ENCODE assay signal across 8 cellular contexts in the genomic region with DNA sequence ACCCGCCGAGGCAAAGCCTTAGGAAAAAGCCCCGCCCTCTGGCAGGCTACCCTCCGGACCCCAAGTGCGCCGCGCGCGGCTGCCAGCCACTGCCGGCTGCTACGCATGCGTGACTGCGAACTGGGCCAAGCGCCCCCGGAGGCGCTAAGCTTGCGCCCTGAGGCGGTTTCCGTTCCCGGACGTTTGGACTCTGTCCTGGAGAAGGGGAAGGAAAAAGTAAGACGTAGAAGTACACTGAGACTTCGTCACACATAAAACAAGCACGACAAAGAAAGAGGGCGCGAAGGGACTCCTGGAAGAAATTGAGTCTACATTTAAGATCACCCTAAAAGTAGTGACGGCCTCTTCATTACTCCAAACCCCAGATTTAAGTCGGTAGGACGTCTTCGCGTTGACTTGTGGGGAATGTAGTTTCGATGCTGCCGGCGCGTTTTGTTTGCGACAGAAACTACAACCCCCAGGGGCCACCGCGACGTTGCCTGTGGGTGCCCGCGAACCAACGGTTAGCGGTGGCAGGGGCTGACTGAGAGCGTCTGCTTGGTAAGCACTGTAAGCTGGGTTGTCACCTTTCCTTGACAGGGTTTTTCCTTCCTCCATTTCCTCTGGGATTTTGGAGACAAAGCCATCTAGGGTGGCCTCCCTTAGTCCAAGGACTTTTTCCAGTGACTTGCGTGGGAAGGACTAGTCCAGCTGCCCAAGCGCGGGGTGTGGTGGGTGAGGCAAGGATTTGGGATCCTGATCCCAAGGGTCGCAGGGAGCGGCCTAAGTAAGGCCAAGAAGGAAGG. TPM values are rescaled to one million over a fixed set of nuclear protein-coding genes. Genes with fewer than 3 reads are reported as not detected.
DNase-seq lines count a peak whose midpoint lies in the region; ATAC-seq, FAIRE-seq and TF ChIP-seq lines count a peak whose summit lies in the region.

CEP57L1 (plus strand) TSS at position 472 of the 785 bp plus-strand sequence. CDS start 49,715 bp downstream, outside the sequence.

- H3K4me1 ChIP-seq in ascending aorta (peaks cover 2 to 13% of the 10 kb centered on the region in 2 donors), right atrium auricular region (peaks cover 0 to 25% of the 10 kb centered on the region in 2 donors), psoas muscle (peaks cover 30% of the 10 kb centered on the region)

- H3K9me3 Mint-ChIP-seq in T-helper 2 cell treated with Interferon-gamma antibody and Interleukin-4, amounts not matched to agents 5 μg/mL and 100 μg/mL, for 36 hours: no peaks in the 10 kb centered on the region

- H3K27me3 Mint-ChIP-seq in T-helper 2 cell treated with Interferon-gamma antibody and Interleukin-4, amounts not matched to agents 5 μg/mL and 100 μg/mL, for 36 hours (ENCODE audit: low read depth): no peaks in the 10 kb centered on the region

- no peaks in the 10 kb centered on the region for H3K36me3 ChIP-seq in ascending aorta
- H3K36me3 ChIP-seq in right atrium auricular region: no peaks in the 10 kb centered on the region
- peaks cover 0 to under 1% of the 10 kb centered on the region in 2 donors for H3K36me3 ChIP-seq in psoas muscle (ENCODE audit: insufficient read depth in 1 of 2, low read depth in 1 of 2)

- H3K27me3 ChIP-seq in ascending aorta: no peaks in the 10 kb centered on the region
- H3K27me3 ChIP-seq in right atrium auricular region: no peaks in the 10 kb centered on the region
- H3K27me3 ChIP-seq in psoas muscle (ENCODE audit: insufficient read depth in 3 of 3, low read length in 2 of 3): no peaks in the 10 kb centered on the region

- ATAC-seq in GM18499 (IDR thresholded peaks at IDR 0.05; ENCODE audit: insufficient read depth, unreplicated experiment) (peak; percentile 47), HG02938 (IDR thresholded peaks at IDR 0.05; ENCODE audit: unreplicated experiment) (peak; percentile 73), psoas muscle (peak; percentile 73 to 86 (median 83))

- DNase-seq in NCI-H187 (lab: John Stamatoyannopoulos, UW) (peak; percentile 89 to 94), ascending aorta (ENCODE audit: low spot score in 2 of 2) (peak; percentile 88 to 98), right atrium auricular region (ENCODE audit: low spot score) (peak; percentile 97), psoas muscle (peak; percentile 97 to 99), urothelium cell line (ENCODE audit: low spot score) (peak; percentile 76)
- DNase-seq in T-helper 2 cell treated with Interferon-gamma antibody and Interleukin-4, amounts not matched to agents 5 μg/mL and 100 μg/mL, for 36 hours (ENCODE audit: low spot score): peak; percentile 96

- TF ChIP-seq CTCF in ascending aorta (IDR thresholded peaks at IDR 0.05) (no peak), right atrium auricular region (IDR thresholded peaks at IDR 0.05) (no peak), psoas muscle (IDR thresholded peaks at IDR 0.05) (peak; percentile 3)

- peak within 1 kb of the TSS; percentile 99 for H3K27ac Mint-ChIP-seq in T-helper 2 cell treated with Interferon-gamma antibody and Interleukin-4, amounts not matched to agents 5 μg/mL and 100 μg/mL, for 36 hours

- peaks cover 14% of the 10 kb centered on the region for H3K36me3 Mint-ChIP-seq in T-helper 2 cell treated with Interferon-gamma antibody and Interleukin-4, amounts not matched to agents 5 μg/mL and 100 μg/mL, for 36 hours (ENCODE audit: low read depth)

- WGBS in psoas muscle, 3 donors: 0 to 1% (median 0%) methylated on average over 45 to 49 of the region's 49 CpGs

- intact Hi-C loops in ascending aorta (cut with DNase I) (loop anchor here (1.0 to 10.0 kb wide), 12 partner anchors 14 to 1720 kb away; partner anchors contain the start of genes AK9, CD164, CDK19 and FIG4), psoas muscle (cut with DNase I) (loop anchor here in 1 of 2 donors (5.0 to 10.0 kb wide), 2 partner anchors 57 to 280 kb away; no protein-coding TSS in a partner anchor)

- FAIRE-seq in urothelium cell line (lab: Jason Lieb, UNC): no peak

- H3K4me3 ChIP-seq in ascending aorta (peak within 1 kb of the TSS; percentile 64 to 69), right atrium auricular region (peak within 1 kb of the TSS; percentile 66 to 68), psoas muscle (peak within 1 kb of the TSS; percentile 77)

- peaks cover 40% of the 10 kb centered on the region for H3K4me1 Mint-ChIP-seq in T-helper 2 cell treated with Interferon-gamma antibody and Interleukin-4, amounts not matched to agents 5 μg/mL and 100 μg/mL, for 36 hours (ENCODE audit: low read depth)

- H3K27ac ChIP-seq in ascending aorta (peak within 1 kb of the TSS; percentile 95 to 97), right atrium auricular region (peak within 1 kb of the TSS; percentile 98), psoas muscle (peak within 1 kb of the TSS; percentile 98)

- H3K9me3 ChIP-seq in ascending aorta (no peaks in the 10 kb centered on the region), right atrium auricular region (no peaks in the 10 kb centered on the region), psoas muscle (no peaks in the 10 kb centered on the region)

- peak within 1 kb of the TSS; percentile 95 for H3K4me3 Mint-ChIP-seq in T-helper 2 cell treated with Interferon-gamma antibody and Interleukin-4, amounts not matched to agents 5 μg/mL and 100 μg/mL, for 36 hours

RNA-seq across cellular contexts. Expression of gene CEP57L1, which starts in this region (rescaled TPM):
- total RNA-seq in ascending aorta: 1.1 TPM
- total RNA-seq in right atrium auricular region: 10 to 100 TPM in 1 of 2 donors, 1 to 10 TPM in 1; 6.9 to 15.6 TPM
- 1 to 10 TPM; 6.4 to 8.6 (median 6.5) TPM for total RNA-seq in psoas muscle
- polyA plus RNA-seq in psoas muscle: 10 to 100 TPM in 1 of 3 donors, 1 to 10 TPM in 2; 5.1 to 20.7 (median 6.0) TPM

Comparison
In these comparisons a context has a peak if more than half of its experiments do, and no peak if none do; other contexts are left out.
1. Peak in every context shown above with its lines: DNase-seq, ATAC-seq, H3K4me3 ChIP-seq and H3K27ac ChIP-seq.